24 cellular contexts compared by ENCODE assay signal in genomic region chr13:83183439-83184149, GRCh38.
"Had no signal": no experiment of that assay in that cellular context is flagged by ENCODE, and none has a peak within 500 bp of the region (broad histone marks: within the 10 kb centered on the region; RNA-seq: fewer than 3 reads in every experiment).

No MANE protein-coding gene starts in this region.

- FAIRE-seq: endothelial cell of umbilical vein had no signal

- H3K36me3 ChIP-seq: colonic mucosa, ovary, thoracic aorta, uterus had no signal

- H3K4me3 Mint-ChIP-seq: mesothelial cell of epicardium; natural killer cell; neural crest cell; stimulated activated naive B cell treated with anti-CD40 and anti-IgM and Interleukin-4, amounts not matched to agents 10 μg/mL and 1 μg/mL and 100 μg/mL, for 72 hours; stimulated activated naive CD8-positive, alpha-beta T cell treated with anti-CD3 and anti-CD28 coated beads, Interleukin-15, amount 100 ng/mL, for 72 hours had no signal

- ATAC-seq: foreskin keratinocyte; left colon; left ventricle myocardium superior; natural killer cell; right cardiac atrium; stimulated activated naive CD8-positive, alpha-beta T cell treated with anti-CD3 and anti-CD28 coated beads, Interleukin-15, amount 100 ng/mL, for 72 hours had no signal

- H3K27me3 ChIP-seq: colonic mucosa, foreskin keratinocyte, hepatocyte, ovary, uterus had no signal

- DNase-seq: cerebellar nuclear complex; colonic mucosa; dermis blood vessel endothelial cell; erythroblast; foreskin keratinocyte; left colon; left ventricle myocardium superior; natural killer cell; nucleus accumbens; ovary; right cardiac atrium; stimulated activated CD4-positive, alpha-beta T cell treated with anti-CD3 and anti-CD28 coated beads, Interleukin-2, amount 100 ng/mL, for 48 hours; stimulated activated CD8-positive, alpha-beta memory T cell treated with anti-CD3 and anti-CD28 coated beads, Interleukin-4, amount 100 ng/mL, for 48 hours; stimulated activated naive B cell treated with anti-CD40 and anti-IgM and Interleukin-4, amounts not matched to agents 10 μg/mL and 1 μg/mL and 100 μg/mL, for 72 hours; stimulated activated naive CD8-positive, alpha-beta T cell treated with anti-CD3 and anti-CD28 coated beads, Interleukin-15, amount 100 ng/mL, for 72 hours; trophoblast cell; uterus had no signal

- H3K27me3 Mint-ChIP-seq: progenitor cell of endocrine pancreas; stimulated activated naive B cell treated with anti-CD40 and anti-IgM and Interleukin-4, amounts not matched to agents 10 μg/mL and 1 μg/mL and 100 μg/mL, for 72 hours; stimulated activated naive CD8-positive, alpha-beta T cell treated with anti-CD3 and anti-CD28 coated beads, Interleukin-15, amount 100 ng/mL, for 72 hours had no signal

- H2AFZ ChIP-seq: hepatocyte had no signal

- H3K4me2 ChIP-seq: hepatocyte, smooth muscle cell had no signal

- H3K27ac Mint-ChIP-seq: mesothelial cell of epicardium; natural killer cell; progenitor cell of endocrine pancreas; stimulated activated naive B cell treated with anti-CD40 and anti-IgM and Interleukin-4, amounts not matched to agents 10 μg/mL and 1 μg/mL and 100 μg/mL, for 72 hours; stimulated activated naive CD8-positive, alpha-beta T cell treated with anti-CD3 and anti-CD28 coated beads, Interleukin-15, amount 100 ng/mL, for 72 hours had no signal

- H3K79me2 ChIP-seq: hepatocyte had no signal

- H3K36me3 Mint-ChIP-seq: natural killer cell; stimulated activated naive B cell treated with anti-CD40 and anti-IgM and Interleukin-4, amounts not matched to agents 10 μg/mL and 1 μg/mL and 100 μg/mL, for 72 hours had no signal

- H3K27ac ChIP-seq: colonic mucosa, foreskin keratinocyte, hepatocyte, ovary, thoracic aorta, uterus had no signal

- H3K4me1 ChIP-seq: colonic mucosa, foreskin keratinocyte, uterus had no signal

- H3K4me1 Mint-ChIP-seq: natural killer cell; neural crest cell; stimulated activated naive B cell treated with anti-CD40 and anti-IgM and Interleukin-4, amounts not matched to agents 10 μg/mL and 1 μg/mL and 100 μg/mL, for 72 hours; stimulated activated naive CD8-positive, alpha-beta T cell treated with anti-CD3 and anti-CD28 coated beads, Interleukin-15, amount 100 ng/mL, for 72 hours had no signal

- H3K9me3 ChIP-seq: colonic mucosa, ovary, thoracic aorta, uterus had no signal

- H3K4me3 ChIP-seq: colonic mucosa, hepatocyte, ovary, smooth muscle cell, thoracic aorta, uterus had no signal
